ENCODE assay signal across 18 cellular contexts in genomic region chr3:14793126-14793857, GRCh38. TPM values are rescaled to one million over a fixed set of nuclear protein-coding genes. Genes with fewer than 3 reads are reported as not detected.
DNase-seq lines count a peak whose midpoint lies in the region; ATAC-seq and TF ChIP-seq lines count a peak whose summit lies in the region.
"Had no signal": no experiment of that assay in that cellular context is flagged by ENCODE, and none has a peak within 500 bp of the region (broad histone marks: within the 10 kb centered on the region; RNA-seq: fewer than 3 reads in every experiment).

No MANE protein-coding gene starts in this region.

- H3K9me3 ChIP-seq in colonic mucosa, result no peaks in the 10 kb centered on the region
- no peaks in the 10 kb centered on the region for H3K9me3 ChIP-seq in left ventricle myocardium inferior (replicated peaks)
- H3K9me3 ChIP-seq in uterus, result no peaks in the 10 kb centered on the region
- H3K9me3 ChIP-seq in mesenchymal stem cell (ENCODE audit: control insufficient read depth, low read length), result no peaks in the 10 kb centered on the region
- H3K9me3 ChIP-seq: prostate gland had no signal

- H3K14ac ChIP-seq in mesenchymal stem cell (ENCODE audit: low read length in 2 of 2), result no peak overlapping the region

- no peak overlapping the region for H2AFZ ChIP-seq in mesenchymal stem cell (ENCODE audit: low read depth, low read length)

- intact Hi-C loops in colonic mucosa (cut with DNase I), result no loop called here
- intact Hi-C loops in left ventricle myocardium inferior (cut with micrococcal nuclease), result loop anchor here (5.0 kb wide), 1 partner anchor 129 kb away; no protein-coding TSS in a partner anchor
- intact Hi-C loops in posterior vena cava (cut with DNase I), result loop anchor here (5.0 to 10.0 kb wide), 2 partner anchors 122 to 129 kb away; no protein-coding TSS in a partner anchor
- intact Hi-C loops in uterus (cut with DNase I; ENCODE audit: low total_unique reads), result no loop called here

- DNase-seq in colonic mucosa (no peak), left ventricle myocardium inferior (peak; percentile 48), posterior vena cava (ENCODE audit: low spot score) (peak; percentile 87), uterus (no peak), T-helper 2 cell (no peak), mesenchymal stem cell (no peak)
- DNase-seq: activated CD4-positive, alpha-beta memory T cell treated with anti-CD3 and anti-CD28 coated beads for 36 hours; activated naive CD4-positive, alpha-beta T cell treated with anti-CD3 and anti-CD28 coated beads for 36 hours; HCEC 1CT; KG1; MV-4-11; NCI-H2107; NCI-H524; T-helper 1 cell; WERI-Rb-1 had no signal

- H3K79me1 ChIP-seq in mesenchymal stem cell (replicated peaks; ENCODE audit: low read length, poor library complexity, severe bottlenecking), result no peaks in the 10 kb centered on the region

- no peak for ATAC-seq in HG03280 (IDR thresholded peaks at IDR 0.05; ENCODE audit: unreplicated experiment)
- ATAC-seq: left lobe of liver had no signal

- no peak overlapping the region for H3K18ac ChIP-seq in mesenchymal stem cell (ENCODE audit: low read depth in 1 of 2, low read length in 2 of 2)

- H2BK120ac ChIP-seq in mesenchymal stem cell (ENCODE audit: low read depth, low read length), result no peak overlapping the region

- H3K36me3 ChIP-seq in colonic mucosa, result no peaks in the 10 kb centered on the region
- H3K36me3 ChIP-seq in left ventricle myocardium inferior, result no peaks in the 10 kb centered on the region
- no peaks in the 10 kb centered on the region for H3K36me3 ChIP-seq in uterus
- H3K36me3 ChIP-seq in mesenchymal stem cell (ENCODE audit: control insufficient read depth in 1 of 2, insufficient read depth in 2 of 2, low read depth in 1 of 2, low read length in 2 of 2), result no peaks in the 10 kb centered on the region
- H3K36me3 ChIP-seq: prostate gland, WERI-Rb-1 had no signal

- H3K27ac ChIP-seq in colonic mucosa (peak overlapping the region; percentile 13), left ventricle myocardium inferior (replicated peaks) (peak overlapping the region; percentile 81), uterus (peak overlapping the region; percentile 62 to 65), mesenchymal stem cell (ENCODE audit: low read length, poor library complexity, severe bottlenecking) (no peak overlapping the region)
- H3K27ac ChIP-seq: prostate gland, WERI-Rb-1 had no signal

- H2BK5ac ChIP-seq in mesenchymal stem cell (ENCODE audit: low read depth, low read length, poor library complexity, severe bottlenecking), result no peak overlapping the region

- H3K4me1 ChIP-seq in colonic mucosa (no peaks in the 10 kb centered on the region), left ventricle myocardium inferior (peaks cover 47% of the 10 kb centered on the region), uterus (peaks cover 0 to 6% of the 10 kb centered on the region in 2 donors), mesenchymal stem cell (ENCODE audit: control insufficient read depth, insufficient read depth, low read depth, low read length) (no peaks in the 10 kb centered on the region)
- H3K4me1 ChIP-seq: prostate gland had no signal

- H2BK12ac ChIP-seq in mesenchymal stem cell (ENCODE audit: low read length in 2 of 2), result no peak overlapping the region

- TF ChIP-seq CTCF in colonic mucosa (IDR thresholded peaks at IDR 0.05) (no peak), left ventricle myocardium inferior (IDR thresholded peaks at IDR 0.05; ENCODE audit: borderline replicate concordance) (no peak), uterus (IDR thresholded peaks at IDR 0.05) (no peak)

- no peak overlapping the region for H3K4ac ChIP-seq in mesenchymal stem cell (ENCODE audit: low read depth in 1 of 2, low read length in 2 of 2)

- H3K27me3 ChIP-seq in colonic mucosa (no peaks in the 10 kb centered on the region), left ventricle myocardium inferior (ENCODE audit: low read depth) (peaks cover 33% of the 10 kb centered on the region), uterus (no peaks in the 10 kb centered on the region), mesenchymal stem cell (ENCODE audit: control insufficient read depth in 1 of 2, insufficient read depth in 1 of 2, low read length in 2 of 2) (peaks cover 32 to 73% of the 10 kb centered on the region in 2 experiments)

- no peak overlapping the region for H3K23ac ChIP-seq in mesenchymal stem cell (ENCODE audit: low read length in 2 of 2)

- no peak overlapping the region for H2AK5ac ChIP-seq in mesenchymal stem cell (ENCODE audit: low read length, severe bottlenecking)

- TF ChIP-seq POLR2A in uterus (IDR thresholded peaks at IDR 0.05), result no peak

- H4K91ac ChIP-seq in mesenchymal stem cell (ENCODE audit: low read length), result no peak overlapping the region

- no peak overlapping the region for H4K8ac ChIP-seq in mesenchymal stem cell (ENCODE audit: low read length)

- H3K9ac ChIP-seq in colonic mucosa (ENCODE audit: low read depth in 2 of 2, low read length in 2 of 2), result no peak overlapping the region
- H3K9ac ChIP-seq in mesenchymal stem cell (ENCODE audit: low read length), result no peak overlapping the region

- WGBS in mesenchymal stem cell, result 79% methylated on average over 15 of the region's 15 CpGs

- H3K4me2 ChIP-seq in mesenchymal stem cell (ENCODE audit: low read length, poor library complexity, severe bottlenecking), result no peak overlapping the region

- H3K4me3 ChIP-seq in colonic mucosa (no peak overlapping the region), left ventricle myocardium inferior (no peak overlapping the region), uterus (no peak overlapping the region), mesenchymal stem cell (ENCODE audit: insufficient read depth in 1 of 2, low read depth in 1 of 2, low read length in 2 of 2) (no peak overlapping the region)
- H3K4me3 ChIP-seq: prostate gland had no signal

- H2BK15ac ChIP-seq in mesenchymal stem cell (ENCODE audit: low read depth, poor library complexity, severe bottlenecking), result no peak overlapping the region

RNA-seq across cellular contexts. Expression of gene FGD5, which starts 25.5 kb away (rescaled TPM):
- total RNA-seq in colonic mucosa (1 to 10 TPM; 4.4 to 8.7 TPM), left ventricle myocardium inferior (13.9 TPM), posterior vena cava (10 to 100 TPM; 34.7 to 35.4 TPM), uterus (10 to 100 TPM in 3 of 4 donors, 1 to 10 TPM in 1; 10.0 to 66.8 (median 19.2) TPM)
- 0.17 TPM for polyA plus RNA-seq in mesenchymal stem cell (2013, experiment 1 of 2)
- 0.16 TPM for polyA plus RNA-seq in mesenchymal stem cell (2013, experiment 2 of 2)
- total RNA-seq: activated naive CD4-positive, alpha-beta T cell treated with anti-CD3 and anti-CD28 coated beads for 36 hours had no signal

Comparison
In these comparisons a context has a peak if more than half of its experiments do, and no peak if none do; other contexts are left out.
1. DNase-seq: peak in left ventricle myocardium inferior (single experiment) and posterior vena cava (single experiment); none in colonic mucosa (single experiment), uterus (0 of 2), T-helper 2 cell (0 of 5) and mesenchymal stem cell (single experiment).
2. intact Hi-C loops: an anchor here in left ventricle myocardium inferior (5.0 kb wide) and posterior vena cava (5.0 to 10.0 kb wide); none called in colonic mucosa and uterus.